Comparison of ENCODE assay signal across 9 cellular contexts in the genomic region with DNA sequence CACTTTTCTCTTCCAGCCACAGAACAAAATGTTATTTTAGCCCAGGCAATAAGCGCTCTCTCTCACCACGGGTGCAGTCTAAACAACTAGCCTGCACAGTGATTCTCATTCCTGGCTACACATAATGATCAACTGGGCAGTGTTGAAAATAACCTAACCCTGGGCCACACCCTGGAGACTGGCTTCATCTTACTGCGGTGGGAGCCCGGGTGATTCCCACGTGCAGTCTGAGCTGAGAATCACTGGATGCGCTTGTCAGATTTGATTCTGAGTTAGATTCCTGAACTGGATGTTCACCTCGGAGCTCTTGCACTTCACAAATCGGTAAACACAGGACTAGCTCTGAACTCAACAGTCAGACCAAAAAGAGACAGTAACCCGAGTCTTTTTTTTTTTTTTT. TPM values are rescaled to one million over a fixed set of nuclear protein-coding genes. Genes with fewer than 3 reads are reported as not detected.
A peak's percentile ranks its signal among the peaks of the same experiment; 100 is the strongest.
DNase-seq lines count a peak whose midpoint lies in the region; TF ChIP-seq lines count a peak whose summit lies in the region.
"Had no signal": no experiment of that assay in that cellular context is flagged by ENCODE, and none has a peak within 500 bp of the region (broad histone marks: within the 10 kb centered on the region; RNA-seq: fewer than 3 reads in every experiment).

No MANE protein-coding gene starts in this region.

- peak overlapping the region; percentile 46 for H3K4me3 ChIP-seq in thymus (ENCODE audit: low read length)

- H3K4me1 ChIP-seq in thymus (ENCODE audit: control insufficient read depth, insufficient read depth, low read length) = peaks cover 23% of the 10 kb centered on the region

- peak overlapping the region; percentile 93 for H3K27ac Mint-ChIP-seq in T-helper 1 cell treated with Interleukin-12 subunit alpha and Interleukin-12 subunit beta and Interleukin-4 antibody, amounts not matched to agents 30 μg/mL and 1 μg/mL, for 36 hours
- no peak overlapping the region for H3K27ac Mint-ChIP-seq in glutamatergic neuron (ENCODE audit: unreplicated experiment)

- TF ChIP-seq CTCF in glutamatergic neuron (IDR thresholded peaks at IDR 0.05; ENCODE audit: partially characterized antibody, unreplicated experiment) = no peak

- peak overlapping the region; percentile 84 for H3K4me3 Mint-ChIP-seq in T-helper 1 cell treated with Interleukin-12 subunit alpha and Interleukin-12 subunit beta and Interleukin-4 antibody, amounts not matched to agents 30 μg/mL and 1 μg/mL, for 36 hours
- H3K4me3 Mint-ChIP-seq in glutamatergic neuron (ENCODE audit: unreplicated experiment) = peak overlapping the region; percentile 30

- H3K4me1 Mint-ChIP-seq in T-helper 1 cell treated with Interleukin-12 subunit alpha and Interleukin-12 subunit beta and Interleukin-4 antibody, amounts not matched to agents 30 μg/mL and 1 μg/mL, for 36 hours (ENCODE audit: low read depth) = peaks cover 76% of the 10 kb centered on the region
- peaks cover 25% of the 10 kb centered on the region for H3K4me1 Mint-ChIP-seq in glutamatergic neuron (ENCODE audit: low read depth, unreplicated experiment)

- peaks cover 72% of the 10 kb centered on the region for H3K36me3 Mint-ChIP-seq in T-helper 1 cell treated with Interleukin-12 subunit alpha and Interleukin-12 subunit beta and Interleukin-4 antibody, amounts not matched to agents 30 μg/mL and 1 μg/mL, for 36 hours (ENCODE audit: low read depth)
- H3K36me3 Mint-ChIP-seq in glutamatergic neuron (ENCODE audit: unreplicated experiment) = no peaks in the 10 kb centered on the region

- no peaks in the 10 kb centered on the region for H3K27me3 Mint-ChIP-seq in T-helper 1 cell treated with Interleukin-12 subunit alpha and Interleukin-12 subunit beta and Interleukin-4 antibody, amounts not matched to agents 30 μg/mL and 1 μg/mL, for 36 hours (ENCODE audit: low read depth)
- no peaks in the 10 kb centered on the region for H3K27me3 Mint-ChIP-seq in glutamatergic neuron (ENCODE audit: unreplicated experiment)

- H3K27me3 ChIP-seq in thymus (ENCODE audit: control insufficient read depth, insufficient read depth) = no peaks in the 10 kb centered on the region

- peak overlapping the region; percentile 95 for H3K27ac ChIP-seq in thymus (ENCODE audit: low read depth)

- WGBS in thymus = 33% methylated on average over 9 of the region's 9 CpGs

- H3K9me3 Mint-ChIP-seq in T-helper 1 cell treated with Interleukin-12 subunit alpha and Interleukin-12 subunit beta and Interleukin-4 antibody, amounts not matched to agents 30 μg/mL and 1 μg/mL, for 36 hours = no peaks in the 10 kb centered on the region
- H3K9me3 Mint-ChIP-seq in glutamatergic neuron (ENCODE audit: unreplicated experiment) = peaks cover 3% of the 10 kb centered on the region

- peaks cover 20% of the 10 kb centered on the region for H3K36me3 ChIP-seq in thymus (ENCODE audit: control insufficient read depth, insufficient read depth)

- no peaks in the 10 kb centered on the region for H3K9me3 ChIP-seq in thymus (ENCODE audit: control insufficient read depth)

- peak; percentile 75 for DNase-seq in activated effector memory CD4-positive, alpha-beta T cell treated with anti-CD3 and anti-CD28 coated beads, Interleukin-2, amount 50 U/mL, for 16 hours
- no peak for DNase-seq in activated effector memory CD4-positive, alpha-beta T cell treated with Interleukin-2 at 50 U/mL for 16 hours
- DNase-seq in glutamatergic neuron (no peak), NCI-H226 (no peak), anterior cingulate cortex (lab: John Stamatoyannopoulos, UW) (no peak), NK-92 (lab: John Stamatoyannopoulos, UW; ENCODE audit: unreplicated experiment) (no peak)
- DNase-seq: amygdala had no signal

RNA-seq across cellular contexts. Expression of gene ZC3HAV1, which starts 14.9 kb away (rescaled TPM):
- total RNA-seq in glutamatergic neuron (ENCODE audit: unreplicated experiment) = 13.5 TPM
- 26.5 TPM for polyA plus RNA-seq in thymus

RNA-seq across cellular contexts. Expression of gene ZC3HAV1L, which starts 58.8 kb away (rescaled TPM):
- total RNA-seq in glutamatergic neuron (ENCODE audit: unreplicated experiment) = 5.8 TPM
- polyA plus RNA-seq in thymus = 0.50 TPM
